Comparison of ENCODE assay signal across 10 cellular contexts in the genomic region with DNA sequence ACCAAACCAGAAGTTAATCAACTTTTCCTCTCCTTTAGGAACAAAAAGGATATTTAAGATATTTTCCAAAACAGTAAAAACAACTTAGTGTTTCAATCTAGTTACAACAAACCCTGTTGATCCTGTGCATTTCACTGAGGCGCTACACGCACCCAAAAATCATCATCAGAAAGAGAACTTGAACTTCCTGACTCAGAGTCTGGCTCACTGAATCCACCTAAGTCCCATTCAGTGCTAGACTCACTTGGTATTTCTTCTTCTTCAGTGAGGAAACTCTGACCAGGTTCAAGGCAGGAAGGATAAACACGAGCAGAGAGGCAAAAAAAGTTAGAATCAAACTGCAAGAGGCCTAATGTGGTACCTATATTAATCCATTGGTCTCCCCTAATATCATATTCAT. TPM values are rescaled to one million over a fixed set of nuclear protein-coding genes. Genes with fewer than 3 reads are reported as not detected.
A peak's percentile ranks its signal among the peaks of the same experiment; 100 is the strongest.
DNase-seq lines count a peak whose midpoint lies in the region; ATAC-seq and TF ChIP-seq lines count a peak whose summit lies in the region.
"Had no signal": no experiment of that assay in that cellular context is flagged by ENCODE, and none has a peak within 500 bp of the region (broad histone marks: within the 10 kb centered on the region; RNA-seq: fewer than 3 reads in every experiment).

No MANE protein-coding gene starts in this region.

- H3K27me3 Mint-ChIP-seq in activated CD4-positive, alpha-beta memory T cell treated with anti-CD3 and anti-CD28 coated beads, Interleukin-2, amount 10 ng/mL, durations not matched to agents 7 days and 5 days: no peaks in the 10 kb centered on the region

- H3K9me3 ChIP-seq in HUES48 (ENCODE audit: control insufficient read depth, insufficient read depth, low read length): no peaks in the 10 kb centered on the region
- H3K9me3 ChIP-seq: suprapubic skin had no signal

- peak overlapping the region; percentile 26 for H3K27ac Mint-ChIP-seq in activated CD4-positive, alpha-beta memory T cell treated with anti-CD3 and anti-CD28 coated beads, Interleukin-2, amount 10 ng/mL, durations not matched to agents 7 days and 5 days

- TF ChIP-seq CTCF in BJ (IDR thresholded peaks at IDR 0.05; ENCODE audit: insufficient read depth, low read depth, low read length): no peak

- ATAC-seq in GM21737 (IDR thresholded peaks at IDR 0.05; ENCODE audit: unreplicated experiment): no peak
- no peak for ATAC-seq in HG02588 (IDR thresholded peaks at IDR 0.05; ENCODE audit: unreplicated experiment)

- CTCF ChIA-PET in BJ (lab: Yijun Ruan, JAX): no interaction called here
- CTCF ChIA-PET in activated CD4-positive, alpha-beta memory T cell treated with anti-CD3 and anti-CD28 coated beads, Interleukin-2, amount 10 ng/mL, durations not matched to agents 7 days and 5 days (lab: Charles Lee): no interaction called here

- H3K27me3 ChIP-seq in BJ (ENCODE audit: control insufficient read depth, insufficient read depth, low read length): no peaks in the 10 kb centered on the region
- no peaks in the 10 kb centered on the region for H3K27me3 ChIP-seq in HUES48 (ENCODE audit: control insufficient read depth, insufficient read depth, low read length)
- H3K27me3 ChIP-seq: suprapubic skin had no signal

- H3K36me3 Mint-ChIP-seq in activated CD4-positive, alpha-beta memory T cell treated with anti-CD3 and anti-CD28 coated beads, Interleukin-2, amount 10 ng/mL, durations not matched to agents 7 days and 5 days (ENCODE audit: low read depth): peaks cover 25% of the 10 kb centered on the region

- no peak overlapping the region for H3K27ac ChIP-seq in HUES48 (ENCODE audit: low read depth, low read length)
- H3K27ac ChIP-seq: suprapubic skin, VCaP had no signal

- peaks cover 11% of the 10 kb centered on the region for H3K4me1 ChIP-seq in HUES48 (ENCODE audit: control insufficient read depth, insufficient read depth, low read length)

- peaks cover 42% of the 10 kb centered on the region for H3K4me1 Mint-ChIP-seq in activated CD4-positive, alpha-beta memory T cell treated with anti-CD3 and anti-CD28 coated beads, Interleukin-2, amount 10 ng/mL, durations not matched to agents 7 days and 5 days

- no peak overlapping the region for H3K9ac ChIP-seq in HUES48 (ENCODE audit: low read depth, low read length)

- no peaks in the 10 kb centered on the region for H3K9me3 Mint-ChIP-seq in activated CD4-positive, alpha-beta memory T cell treated with anti-CD3 and anti-CD28 coated beads, Interleukin-2, amount 10 ng/mL, durations not matched to agents 7 days and 5 days

- peak overlapping the region; percentile 2; the same call in 1 of the 2 replicates for H3K4me3 ChIP-seq in BJ (ENCODE audit: low read depth, low read length)
- H3K4me3 ChIP-seq in HUES48 (ENCODE audit: low read depth, low read length): peak overlapping the region; percentile 42

- DNase-seq in BJ (ENCODE audit: low read depth) (no peak), iris pigment epithelial cell (ENCODE audit: low read depth) (peak; percentile 46), NCI-H128 (lab: John Stamatoyannopoulos, UW; ENCODE audit: unreplicated experiment) (no peak), T1000 (lab: John Stamatoyannopoulos, UW) (no peak)
- DNase-seq in activated CD4-positive, alpha-beta memory T cell treated with anti-CD3 and anti-CD28 coated beads, Interleukin-2, amount 10 ng/mL, durations not matched to agents 7 days and 5 days: no peak

- POLR2A ChIA-PET in BJ (lab: Charles Lee): no interaction called here
- POLR2A ChIA-PET in activated CD4-positive, alpha-beta memory T cell treated with anti-CD3 and anti-CD28 coated beads, Interleukin-2, amount 10 ng/mL, durations not matched to agents 7 days and 5 days (lab: Charles Lee): no interaction called here

- no peaks in the 10 kb centered on the region; the same call in 1 of the 2 replicates for H3K36me3 ChIP-seq in BJ (ENCODE audit: control insufficient read depth, insufficient read depth, low read length)
- peaks cover 12% of the 10 kb centered on the region; the same call in 1 of the 2 replicates for H3K36me3 ChIP-seq in HUES48 (ENCODE audit: control insufficient read depth, insufficient read depth, low read length)
- H3K36me3 ChIP-seq: suprapubic skin had no signal

- H3K4me3 Mint-ChIP-seq in activated CD4-positive, alpha-beta memory T cell treated with anti-CD3 and anti-CD28 coated beads, Interleukin-2, amount 10 ng/mL, durations not matched to agents 7 days and 5 days: peak overlapping the region; percentile 89

RNA-seq across cellular contexts. Expression of gene KBTBD6, which starts 2.2 kb away (rescaled TPM):
- polyA plus RNA-seq in BJ (2011; rRNA removed): 5.1 and 5.7 TPM in 2 replicates
- 10.5 and 13.4 TPM in 2 replicates for polyA minus RNA-seq in BJ (2011; rRNA and poly(A)+ RNA removed)
- total RNA-seq in activated CD4-positive, alpha-beta memory T cell treated with anti-CD3 and anti-CD28 coated beads, Interleukin-2, amount 10 ng/mL, durations not matched to agents 7 days and 5 days: 1 to 10 TPM; 5.1 to 5.2 TPM
